In genomic region chr1:237975903-237976302, GRCh38 we compare ENCODE assay signal across 20 cellular contexts.
"Had no signal": no experiment of that assay in that cellular context is flagged by ENCODE, and none has a peak within 500 bp of the region (broad histone marks: within the 10 kb centered on the region; RNA-seq: fewer than 3 reads in every experiment).

No MANE protein-coding gene starts in this region.

- DNase-seq: cerebellar nuclear complex; dermis blood vessel endothelial cell; head of caudate nucleus; kidney glomerular epithelial cell; mammary epithelial cell; naive thymus-derived CD4-positive, alpha-beta T cell; ovary; right cardiac atrium; small intestine; stimulated activated CD4-positive, alpha-beta T cell treated with anti-CD3 and anti-CD28 coated beads, Interleukin-12 subunit alpha, Interleukin-12 subunit beta, amount 100 ng/mL, for 4 hours; stimulated activated naive CD4-positive, alpha-beta T cell; stomach; substantia nigra; transverse colon had no signal

- H3K27ac ChIP-seq: esophagus muscularis mucosa, gastroesophageal sphincter, hepatocyte, ovary, stomach, thoracic aorta, transverse colon had no signal

- H3K27me3 Mint-ChIP-seq: naive thymus-derived CD4-positive, alpha-beta T cell had no signal

- H3K79me2 ChIP-seq: hepatocyte had no signal

- H3K27ac Mint-ChIP-seq: naive thymus-derived CD4-positive, alpha-beta T cell had no signal

- ATAC-seq: gastroesophageal sphincter; left lobe of liver; naive thymus-derived CD4-positive, alpha-beta T cell; right cardiac atrium had no signal

- H2AFZ ChIP-seq: hepatocyte had no signal

- FAIRE-seq: colon, small intestine had no signal

- H3K9me3 ChIP-seq: esophagus muscularis mucosa, gastroesophageal sphincter, ovary, stomach, thoracic aorta, transverse colon had no signal

- H3K4me1 ChIP-seq: esophagus muscularis mucosa, gastroesophageal sphincter, stomach, transverse colon had no signal

- H3K4me1 Mint-ChIP-seq: naive thymus-derived CD4-positive, alpha-beta T cell had no signal

- H3K27me3 ChIP-seq: esophagus muscularis mucosa, gastroesophageal sphincter, hepatocyte, ovary, stomach, transverse colon had no signal

- H3K36me3 Mint-ChIP-seq: naive thymus-derived CD4-positive, alpha-beta T cell had no signal

- H3K4me3 Mint-ChIP-seq: naive thymus-derived CD4-positive, alpha-beta T cell had no signal

- H3K36me3 ChIP-seq: esophagus muscularis mucosa, gastroesophageal sphincter, ovary, stomach, thoracic aorta, transverse colon had no signal

- H3K4me2 ChIP-seq: hepatocyte had no signal

- H3K4me3 ChIP-seq: esophagus muscularis mucosa, gastroesophageal sphincter, hepatocyte, ovary, stomach, thoracic aorta, transverse colon had no signal
